ENCODE assay signal across 10 cellular contexts in the genomic region with DNA sequence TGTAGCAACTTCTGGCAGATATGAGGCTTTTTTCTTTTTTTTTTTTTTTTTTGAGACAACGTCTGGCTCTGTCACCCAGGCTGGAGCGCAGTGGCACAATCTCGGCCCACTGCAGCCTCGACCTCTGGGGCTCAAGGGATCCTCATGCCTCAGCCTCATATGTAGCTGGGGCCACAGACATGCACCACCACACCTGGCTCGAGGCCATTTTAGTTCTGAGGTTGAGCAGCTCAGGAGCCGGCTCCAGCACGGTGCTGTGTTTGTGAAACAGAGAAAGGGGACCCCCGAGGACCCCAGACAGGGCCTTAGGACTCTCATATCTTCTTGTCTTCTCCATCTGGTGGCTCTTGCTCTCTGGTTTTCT. TPM values are rescaled to one million over a fixed set of nuclear protein-coding genes. Genes with fewer than 3 reads are reported as not detected.
DNase-seq lines count a peak whose midpoint lies in the region; ATAC-seq, FAIRE-seq and TF ChIP-seq lines count a peak whose summit lies in the region.
"Had no signal": no experiment of that assay in that cellular context is flagged by ENCODE, and none has a peak within 500 bp of the region (broad histone marks: within the 10 kb centered on the region; RNA-seq: fewer than 3 reads in every experiment).

No MANE protein-coding gene starts in this region.

- H3K9me3 ChIP-seq in CD8-positive, alpha-beta T cell (ENCODE audit: low read length): no peaks in the 10 kb centered on the region
- no peaks in the 10 kb centered on the region for H3K9me3 ChIP-seq in HepG2 (ENCODE audit: low read length)
- H3K9me3 ChIP-seq: heart left ventricle had no signal

- no peak overlapping the region for H3K4me3 Mint-ChIP-seq in CD8-positive, alpha-beta T cell
- no peak overlapping the region for H3K4me3 Mint-ChIP-seq in glutamatergic neuron (ENCODE audit: unreplicated experiment)
- H3K4me3 Mint-ChIP-seq in progenitor cell of endocrine pancreas (ENCODE audit: low read depth): no peak overlapping the region

- no peaks in the 10 kb centered on the region for H3K36me3 ChIP-seq in CD8-positive, alpha-beta T cell (ENCODE audit: insufficient read depth, low read length)
- peaks cover 0 to 6% of the 10 kb centered on the region in 2 experiments; a peak in 2 of 5 replicates for H3K36me3 ChIP-seq in HepG2 (replicated peaks in 1 of 2; ENCODE audit: control insufficient read depth in 1 of 2, insufficient read depth in 2 of 2, low read length in 2 of 2)

- intact Hi-C loops in CD8-positive, alpha-beta T cell (cut with DNase I, micrococcal nuclease): loop anchor here (1.0 to 10.0 kb wide), 6 partner anchors 26 to 246 kb away; a partner anchor contains a TSS
- intact Hi-C loops in HepG2 (cut with micrococcal nuclease; ENCODE audit: unreplicated experiment): no loop called here

- H3K27ac ChIP-seq in CD8-positive, alpha-beta T cell (ENCODE audit: low read depth, low read length): peak overlapping the region; percentile 88
- H3K27ac ChIP-seq in RWPE1 (peak overlapping the region; percentile 80; the same call in 1 of the 2 replicates), HepG2 (ENCODE audit: extremely low read length, insufficient read depth, low read length) (no peak overlapping the region)
- H3K27ac ChIP-seq: brain microvascular endothelial cell had no signal

- no peak overlapping the region for H3K9ac ChIP-seq in HepG2 (ENCODE audit: insufficient read depth, low read depth, low read length)

- no peak for DNase-seq in CD8-positive, alpha-beta T cell
- DNase-seq in RWPE1 (ENCODE audit: low spot score) (no peak), glutamatergic neuron (no peak), progenitor cell of endocrine pancreas (ENCODE audit: low spot score, unreplicated experiment) (no peak), HepG2 (ENCODE audit: low spot score) (no peak)
- DNase-seq: brain microvascular endothelial cell, NCI-H2081 treated with DMSO at 0.1 percent for 48 hours had no signal

- no peak for TF ChIP-seq CTCF in CD8-positive, alpha-beta T cell (IDR thresholded peaks at IDR 0.05)
- no peak for TF ChIP-seq CTCF in RWPE1 (conservative IDR thresholded peaks at IDR 0.05; ENCODE audit: low read depth)
- no peak for TF ChIP-seq CTCF in glutamatergic neuron (IDR thresholded peaks at IDR 0.05; ENCODE audit: partially characterized antibody, unreplicated experiment)
- TF ChIP-seq CTCF in progenitor cell of endocrine pancreas (IDR thresholded peaks at IDR 0.05; ENCODE audit: unreplicated experiment): no peak
- TF ChIP-seq CTCF in HepG2 (CRISPR knock-in tag; IDR thresholded peaks at IDR 0.05): no peak

- in situ Hi-C loops in HepG2 (cut with HindIII; ENCODE audit: extremely low pct_ligation_motif_present, low pct_unique_long_range_greater_than_20kb): no loop called here

- POLR2A ChIA-PET in CD8-positive, alpha-beta T cell (lab: Charles Lee): interaction anchor here (0.6 to 3.9 kb wide), 9 partner anchors 12 to 138 kb away, joined by 3 to 52 read pairs (median 4); a partner anchor contains a TSS
- POLR2A ChIA-PET in RWPE1 (lab: Yijun Ruan, JAX; ENCODE audit: low non-redundant PET): no interaction called here
- POLR2A ChIA-PET in HepG2 (lab: Yijun Ruan, JAX): interaction anchor here (1.1 kb wide), 1 partner anchor 19 kb away, joined by 3 read pairs; a partner anchor contains a TSS

- TF ChIP-seq EP300 in HepG2 (IDR thresholded peaks at IDR 0.05; ENCODE audit: low read depth in 2 of 2, low read length in 2 of 2) (no peak), HepG2 (CRISPR knock-in tag; IDR thresholded peaks at IDR 0.05; ENCODE audit: borderline replicate concordance) (no peak)

- no peak overlapping the region for H3K4me2 ChIP-seq in HepG2 (ENCODE audit: low read depth, low read length)

- no peak for FAIRE-seq in HepG2 (lab: Jason Lieb, UNC)

- H3K4me1 Mint-ChIP-seq in CD8-positive, alpha-beta T cell (ENCODE audit: low read depth): peaks cover 49% of the 10 kb centered on the region
- H3K4me1 Mint-ChIP-seq in glutamatergic neuron (ENCODE audit: low read depth, unreplicated experiment) (peaks cover 11% of the 10 kb centered on the region), progenitor cell of endocrine pancreas (ENCODE audit: low read depth) (no peaks in the 10 kb centered on the region)

- no peak overlapping the region for H2AFZ ChIP-seq in HepG2 (ENCODE audit: low read length)

- no peaks in the 10 kb centered on the region for H3K27me3 ChIP-seq in CD8-positive, alpha-beta T cell (ENCODE audit: insufficient read depth, low read length)
- no peaks in the 10 kb centered on the region; a peak in 1 of 5 replicates for H3K27me3 ChIP-seq in HepG2 (ENCODE audit: control insufficient read depth in 1 of 2, insufficient read depth in 2 of 2, low read length in 2 of 2)
- H3K27me3 ChIP-seq: brain microvascular endothelial cell had no signal

- H3K27ac Mint-ChIP-seq in CD8-positive, alpha-beta T cell: peak overlapping the region; percentile 99
- H3K27ac Mint-ChIP-seq in glutamatergic neuron (ENCODE audit: unreplicated experiment): peak overlapping the region; percentile 91
- no peak overlapping the region for H3K27ac Mint-ChIP-seq in progenitor cell of endocrine pancreas

- H3K79me2 ChIP-seq in HepG2 (ENCODE audit: insufficient read depth, low read length): no peaks in the 10 kb centered on the region

- no peak for TF ChIP-seq POLR2A in HepG2 (IDR thresholded peaks at IDR 0.05; ENCODE audit: insufficient read depth in 1 of 2, low read depth in 2 of 2, low read length in 2 of 2)

- H4K20me1 ChIP-seq in HepG2 (ENCODE audit: insufficient read depth, low read length): no peaks in the 10 kb centered on the region

- H3K4me3 ChIP-seq in CD8-positive, alpha-beta T cell (ENCODE audit: low read depth, low read length): no peak overlapping the region
- H3K4me3 ChIP-seq in HepG2 (replicated peaks in 1 of 3; ENCODE audit: insufficient read depth in 1 of 3, low read depth in 2 of 3, low read length in 3 of 3): no peak overlapping the region

- no peaks in the 10 kb centered on the region for H3K27me3 Mint-ChIP-seq in CD8-positive, alpha-beta T cell (ENCODE audit: low read depth)
- H3K27me3 Mint-ChIP-seq in glutamatergic neuron (ENCODE audit: unreplicated experiment) (peaks cover 9% of the 10 kb centered on the region), progenitor cell of endocrine pancreas (peaks cover 10% of the 10 kb centered on the region)

- H3K36me3 Mint-ChIP-seq in CD8-positive, alpha-beta T cell: peaks cover 17% of the 10 kb centered on the region
- no peaks in the 10 kb centered on the region for H3K36me3 Mint-ChIP-seq in glutamatergic neuron (ENCODE audit: unreplicated experiment)
- H3K36me3 Mint-ChIP-seq in progenitor cell of endocrine pancreas (ENCODE audit: insufficient read depth): peaks cover 4% of the 10 kb centered on the region

- ATAC-seq in CD8-positive, alpha-beta T cell: no peak
- ATAC-seq in HG03571 (IDR thresholded peaks at IDR 0.05; ENCODE audit: unreplicated experiment) (no peak), HepG2 (no peak)
- ATAC-seq: heart left ventricle, left lobe of liver had no signal

- CTCF ChIA-PET in CD8-positive, alpha-beta T cell (lab: Charles Lee): interaction anchor here (0.8 to 5.7 kb wide), 19 partner anchors 8 to 221 kb away, joined by 3 to 57 read pairs (median 4); a partner anchor contains a TSS
- CTCF ChIA-PET in RWPE1 (lab: Yijun Ruan, JAX): no interaction called here
- CTCF ChIA-PET in HepG2 (lab: Yijun Ruan, JAX; ENCODE audit: low intra/inter-chr PET ratio, low total read pairs): no interaction called here

- no peaks in the 10 kb centered on the region for H3K9me3 Mint-ChIP-seq in CD8-positive, alpha-beta T cell
- H3K9me3 Mint-ChIP-seq in glutamatergic neuron (ENCODE audit: unreplicated experiment): peaks cover 3% of the 10 kb centered on the region
- H3K9me3 Mint-ChIP-seq in progenitor cell of endocrine pancreas (ENCODE audit: low read depth): no peaks in the 10 kb centered on the region

- WGBS in HepG2 (ENCODE audit: low lambda C conversion rate): 79% methylated on average over 8 of the region's 8 CpGs

- peaks cover 55% of the 10 kb centered on the region for H3K4me1 ChIP-seq in CD8-positive, alpha-beta T cell (ENCODE audit: insufficient read depth, low read length)
- H3K4me1 ChIP-seq in HepG2 (ENCODE audit: insufficient read depth, low read length): peaks cover 18% of the 10 kb centered on the region

- TF ChIP-seq RAD21 in HepG2 (CRISPR knock-in tag; IDR thresholded peaks at IDR 0.05): no peak

- no TSS peak for BruUV-seq in HepG2 (replicated peaks; lab: Mats Ljungman, UMichigan)

RNA-seq across cellular contexts. Expression of a gene that starts 3.4 kb away (rescaled TPM):
- 100 to 1,000 TPM; 246 to 259 TPM for total RNA-seq in CD8-positive, alpha-beta T cell
- total RNA-seq in glutamatergic neuron (ENCODE audit: unreplicated experiment): 13.1 TPM
- total RNA-seq in progenitor cell of endocrine pancreas: 0.96 and 1.1 TPM in 2 replicates
- total RNA-seq in HepG2 (2016; rRNA removed; fragmentation: Illumina TruSeq; extraction: Trizol): 0.58 and 1.5 TPM in 2 replicates
- 2.3 and 2.9 TPM in 2 replicates for total RNA-seq in HepG2 (2016; cell fraction: cytosol; rRNA removed; fragmentation: Illumina TruSeq; extraction: Trizol; ENCODE audit: low read depth)
- 0.67 and 1.4 TPM in 2 replicates for total RNA-seq in HepG2 (2016; cell fraction: insoluble cytoplasmic fraction; rRNA removed; fragmentation: Illumina TruSeq; extraction: Trizol)
- 2.2 and 2.3 TPM in 2 replicates for total RNA-seq in HepG2 (2016; cell fraction: membrane; rRNA removed; fragmentation: Illumina TruSeq; extraction: Trizol)
- 1.3 and 2.9 TPM in 2 replicates for total RNA-seq in HepG2 (2016; cell fraction: nucleus; rRNA removed; fragmentation: Illumina TruSeq; extraction: Trizol)
- polyA plus RNA-seq in HepG2 (2011; rRNA removed): 2.6 and 3.0 TPM in 2 replicates
- polyA plus RNA-seq in HepG2 (2011; cell fraction: cytosol; rRNA removed): 1.1 and 1.7 TPM in 2 replicates
- polyA plus RNA-seq in HepG2 (2011; cell fraction: nucleus; rRNA removed): 5.2 and 6.9 TPM in 2 replicates
- polyA plus RNA-seq in HepG2 (2012): 2.0 and 4.6 TPM in 2 replicates
- polyA plus RNA-seq in HepG2 (2016; cell fraction: cytosol; fragmentation: Illumina TruSeq; extraction: Trizol; ENCODE audit: low read depth): 4.2 and 4.4 TPM in 2 replicates
- 2.3 and 2.4 TPM in 2 replicates for polyA plus RNA-seq in HepG2 (2016; cell fraction: insoluble cytoplasmic fraction; fragmentation: Illumina TruSeq; extraction: Trizol; ENCODE audit: low read depth)
- 2.5 and 3.6 TPM in 2 replicates for polyA plus RNA-seq in HepG2 (2016; cell fraction: membrane; fragmentation: Illumina TruSeq; extraction: Trizol; ENCODE audit: low read depth)
- 7.4 and 8.8 TPM in 2 replicates for polyA plus RNA-seq in HepG2 (2016; cell fraction: nucleus; fragmentation: Illumina TruSeq; extraction: Trizol; ENCODE audit: insufficient read depth, low read depth)
- polyA minus RNA-seq in HepG2 (2011; rRNA and poly(A)+ RNA removed; ENCODE audit: low replicate concordance): 1.2 and 1.7 TPM in 2 replicates
- 0.79 and 2.5 TPM in 2 replicates for polyA minus RNA-seq in HepG2 (2011; cell fraction: cytosol; rRNA and poly(A)+ RNA removed)
- polyA minus RNA-seq in HepG2 (2011; cell fraction: nucleus; rRNA and poly(A)+ RNA removed): 0.90 and 1.1 TPM in 2 replicates

RNA-seq across cellular contexts. Expression of a gene that starts 16.8 kb away (rescaled TPM):
- total RNA-seq in CD8-positive, alpha-beta T cell: 1,000 to 10,000 TPM; 5,165 to 5,323 TPM
- total RNA-seq in glutamatergic neuron (ENCODE audit: unreplicated experiment) (1,648 TPM), progenitor cell of endocrine pancreas (2,665 and 2,783 TPM in 2 replicates), HepG2 (2016; rRNA removed; fragmentation: Illumina TruSeq; extraction: Trizol) (2,601 and 3,137 TPM in 2 replicates)
- 4,258 and 4,636 TPM in 2 replicates for total RNA-seq in HepG2 (2016; cell fraction: cytosol; rRNA removed; fragmentation: Illumina TruSeq; extraction: Trizol; ENCODE audit: low read depth)
- total RNA-seq in HepG2 (2016; cell fraction: insoluble cytoplasmic fraction; rRNA removed; fragmentation: Illumina TruSeq; extraction: Trizol): 2,656 and 3,295 TPM in 2 replicates
- 7,013 and 7,095 TPM in 2 replicates for total RNA-seq in HepG2 (2016; cell fraction: membrane; rRNA removed; fragmentation: Illumina TruSeq; extraction: Trizol)
- 1,096 and 1,183 TPM in 2 replicates for total RNA-seq in HepG2 (2016; cell fraction: nucleus; rRNA removed; fragmentation: Illumina TruSeq; extraction: Trizol)
- polyA plus RNA-seq in HepG2 (2011; rRNA removed): 3,407 and 3,954 TPM in 2 replicates
- 2,986 and 5,309 TPM in 2 replicates for polyA plus RNA-seq in HepG2 (2011; cell fraction: cytosol; rRNA removed)
- polyA plus RNA-seq in HepG2 (2011; cell fraction: nucleus; rRNA removed): 2,708 and 2,782 TPM in 2 replicates
- polyA plus RNA-seq in HepG2 (2012): 2,954 and 4,264 TPM in 2 replicates
- polyA plus RNA-seq in HepG2 (2016; cell fraction: cytosol; fragmentation: Illumina TruSeq; extraction: Trizol; ENCODE audit: low read depth): 5,376 and 5,987 TPM in 2 replicates
- 3,762 and 3,802 TPM in 2 replicates for polyA plus RNA-seq in HepG2 (2016; cell fraction: insoluble cytoplasmic fraction; fragmentation: Illumina TruSeq; extraction: Trizol; ENCODE audit: low read depth)
- 7,707 and 8,057 TPM in 2 replicates for polyA plus RNA-seq in HepG2 (2016; cell fraction: membrane; fragmentation: Illumina TruSeq; extraction: Trizol; ENCODE audit: low read depth)
- polyA plus RNA-seq in HepG2 (2016; cell fraction: nucleus; fragmentation: Illumina TruSeq; extraction: Trizol; ENCODE audit: insufficient read depth, low read depth): 2,294 and 2,333 TPM in 2 replicates
- 2,394 and 2,613 TPM in 2 replicates for polyA minus RNA-seq in HepG2 (2011; rRNA and poly(A)+ RNA removed; ENCODE audit: low replicate concordance)
- 898 and 937 TPM in 2 replicates for polyA minus RNA-seq in HepG2 (2011; cell fraction: cytosol; rRNA and poly(A)+ RNA removed)
- 1,540 and 1,647 TPM in 2 replicates for polyA minus RNA-seq in HepG2 (2011; cell fraction: nucleus; rRNA and poly(A)+ RNA removed)

RNA-seq across cellular contexts. Expression of a gene that starts 17.6 kb away (rescaled TPM):
- total RNA-seq in CD8-positive, alpha-beta T cell: 10 to 100 TPM; 26.1 to 30.7 TPM
- total RNA-seq in glutamatergic neuron (ENCODE audit: unreplicated experiment) (28.6 TPM), progenitor cell of endocrine pancreas (44.2 and 46.0 TPM in 2 replicates), HepG2 (2016; rRNA removed; fragmentation: Illumina TruSeq; extraction: Trizol) (29.6 and 34.9 TPM in 2 replicates)
- total RNA-seq in HepG2 (2016; cell fraction: cytosol; rRNA removed; fragmentation: Illumina TruSeq; extraction: Trizol; ENCODE audit: low read depth): 2.5 and 3.4 TPM in 2 replicates
- total RNA-seq in HepG2 (2016; cell fraction: insoluble cytoplasmic fraction; rRNA removed; fragmentation: Illumina TruSeq; extraction: Trizol): 27.6 and 38.2 TPM in 2 replicates
- total RNA-seq in HepG2 (2016; cell fraction: membrane; rRNA removed; fragmentation: Illumina TruSeq; extraction: Trizol): 6.3 and 7.8 TPM in 2 replicates
- 15.0 and 23.1 TPM in 2 replicates for total RNA-seq in HepG2 (2016; cell fraction: nucleus; rRNA removed; fragmentation: Illumina TruSeq; extraction: Trizol)
- 8.4 and 9.2 TPM in 2 replicates for polyA plus RNA-seq in HepG2 (2011; rRNA removed)
- polyA plus RNA-seq in HepG2 (2011; cell fraction: cytosol; rRNA removed): 6.8 and 16.2 TPM in 2 replicates
- 31.7 and 40.0 TPM in 2 replicates for polyA plus RNA-seq in HepG2 (2011; cell fraction: nucleus; rRNA removed)
- polyA plus RNA-seq in HepG2 (2012): 7.6 and 9.2 TPM in 2 replicates
- 1.7 and 2.8 TPM in 2 replicates for polyA plus RNA-seq in HepG2 (2016; cell fraction: cytosol; fragmentation: Illumina TruSeq; extraction: Trizol; ENCODE audit: low read depth)
- polyA plus RNA-seq in HepG2 (2016; cell fraction: insoluble cytoplasmic fraction; fragmentation: Illumina TruSeq; extraction: Trizol; ENCODE audit: low read depth): 25.4 and 29.9 TPM in 2 replicates
- polyA plus RNA-seq in HepG2 (2016; cell fraction: membrane; fragmentation: Illumina TruSeq; extraction: Trizol; ENCODE audit: low read depth): 3.2 and 4.3 TPM in 2 replicates
- polyA plus RNA-seq in HepG2 (2016; cell fraction: nucleus; fragmentation: Illumina TruSeq; extraction: Trizol; ENCODE audit: insufficient read depth, low read depth): 40.8 and 41.9 TPM in 2 replicates
- polyA minus RNA-seq in HepG2 (2011; rRNA and poly(A)+ RNA removed; ENCODE audit: low replicate concordance): 16.3 and 53.3 TPM in 2 replicates
- 13.7 and 17.8 TPM in 2 replicates for polyA minus RNA-seq in HepG2 (2011; cell fraction: cytosol; rRNA and poly(A)+ RNA removed)
- polyA minus RNA-seq in HepG2 (2011; cell fraction: nucleus; rRNA and poly(A)+ RNA removed): 3.6 and 4.4 TPM in 2 replicates

RNA-seq across cellular contexts. Expression of a gene that starts 19.0 kb away (rescaled TPM):
- total RNA-seq in CD8-positive, alpha-beta T cell: 100 to 1,000 TPM; 113 to 119 TPM
- 104 TPM for total RNA-seq in glutamatergic neuron (ENCODE audit: unreplicated experiment)
- total RNA-seq in progenitor cell of endocrine pancreas: 125 TPM in 2 replicates
- 94.9 and 110 TPM in 2 replicates for total RNA-seq in HepG2 (2016; rRNA removed; fragmentation: Illumina TruSeq; extraction: Trizol)
- total RNA-seq in HepG2 (2016; cell fraction: cytosol; rRNA removed; fragmentation: Illumina TruSeq; extraction: Trizol; ENCODE audit: low read depth): 60.4 and 74.8 TPM in 2 replicates
- 105 and 114 TPM in 2 replicates for total RNA-seq in HepG2 (2016; cell fraction: insoluble cytoplasmic fraction; rRNA removed; fragmentation: Illumina TruSeq; extraction: Trizol)
- 77.7 and 93.8 TPM in 2 replicates for total RNA-seq in HepG2 (2016; cell fraction: membrane; rRNA removed; fragmentation: Illumina TruSeq; extraction: Trizol)
- 75.2 and 89.0 TPM in 2 replicates for total RNA-seq in HepG2 (2016; cell fraction: nucleus; rRNA removed; fragmentation: Illumina TruSeq; extraction: Trizol)
- polyA plus RNA-seq in HepG2 (2011; rRNA removed): 126 and 137 TPM in 2 replicates
- 117 and 150 TPM in 2 replicates for polyA plus RNA-seq in HepG2 (2011; cell fraction: cytosol; rRNA removed)
- 281 and 313 TPM in 2 replicates for polyA plus RNA-seq in HepG2 (2011; cell fraction: nucleus; rRNA removed)
- 108 and 121 TPM in 2 replicates for polyA plus RNA-seq in HepG2 (2012)
- 33.5 and 45.1 TPM in 2 replicates for polyA plus RNA-seq in HepG2 (2016; cell fraction: cytosol; fragmentation: Illumina TruSeq; extraction: Trizol; ENCODE audit: low read depth)
- polyA plus RNA-seq in HepG2 (2016; cell fraction: insoluble cytoplasmic fraction; fragmentation: Illumina TruSeq; extraction: Trizol; ENCODE audit: low read depth): 86.6 and 90.0 TPM in 2 replicates
- polyA plus RNA-seq in HepG2 (2016; cell fraction: membrane; fragmentation: Illumina TruSeq; extraction: Trizol; ENCODE audit: low read depth): 42.8 and 56.0 TPM in 2 replicates
- polyA plus RNA-seq in HepG2 (2016; cell fraction: nucleus; fragmentation: Illumina TruSeq; extraction: Trizol; ENCODE audit: insufficient read depth, low read depth): 175 and 195 TPM in 2 replicates
- 83.0 and 106 TPM in 2 replicates for polyA minus RNA-seq in HepG2 (2011; rRNA and poly(A)+ RNA removed; ENCODE audit: low replicate concordance)
- polyA minus RNA-seq in HepG2 (2011; cell fraction: cytosol; rRNA and poly(A)+ RNA removed): 40.9 and 42.6 TPM in 2 replicates
- polyA minus RNA-seq in HepG2 (2011; cell fraction: nucleus; rRNA and poly(A)+ RNA removed): 50.9 and 63.0 TPM in 2 replicates

RNA-seq across cellular contexts. Expression of a gene that starts 25.6 kb away (rescaled TPM):
- total RNA-seq in CD8-positive, alpha-beta T cell: 1,000 to 10,000 TPM; 3,746 to 3,873 TPM
- total RNA-seq in glutamatergic neuron (ENCODE audit: unreplicated experiment) (1,862 TPM), progenitor cell of endocrine pancreas (2,272 and 2,377 TPM in 2 replicates), HepG2 (2016; rRNA removed; fragmentation: Illumina TruSeq; extraction: Trizol) (2,345 and 2,734 TPM in 2 replicates)
- 3,922 and 3,962 TPM in 2 replicates for total RNA-seq in HepG2 (2016; cell fraction: cytosol; rRNA removed; fragmentation: Illumina TruSeq; extraction: Trizol; ENCODE audit: low read depth)
- total RNA-seq in HepG2 (2016; cell fraction: insoluble cytoplasmic fraction; rRNA removed; fragmentation: Illumina TruSeq; extraction: Trizol): 2,320 and 2,893 TPM in 2 replicates
- total RNA-seq in HepG2 (2016; cell fraction: membrane; rRNA removed; fragmentation: Illumina TruSeq; extraction: Trizol): 5,292 and 5,634 TPM in 2 replicates
- total RNA-seq in HepG2 (2016; cell fraction: nucleus; rRNA removed; fragmentation: Illumina TruSeq; extraction: Trizol): 817 and 896 TPM in 2 replicates
- 2,839 and 2,896 TPM in 2 replicates for polyA plus RNA-seq in HepG2 (2011; rRNA removed)
- 6,087 and 6,094 TPM in 2 replicates for polyA plus RNA-seq in HepG2 (2011; cell fraction: cytosol; rRNA removed)
- 1,822 and 1,919 TPM in 2 replicates for polyA plus RNA-seq in HepG2 (2011; cell fraction: nucleus; rRNA removed)
- 3,444 and 3,595 TPM in 2 replicates for polyA plus RNA-seq in HepG2 (2012)
- polyA plus RNA-seq in HepG2 (2016; cell fraction: cytosol; fragmentation: Illumina TruSeq; extraction: Trizol; ENCODE audit: low read depth): 4,821 and 5,462 TPM in 2 replicates
- 3,269 and 3,282 TPM in 2 replicates for polyA plus RNA-seq in HepG2 (2016; cell fraction: insoluble cytoplasmic fraction; fragmentation: Illumina TruSeq; extraction: Trizol; ENCODE audit: low read depth)
- polyA plus RNA-seq in HepG2 (2016; cell fraction: membrane; fragmentation: Illumina TruSeq; extraction: Trizol; ENCODE audit: low read depth): 6,240 and 6,461 TPM in 2 replicates
- polyA plus RNA-seq in HepG2 (2016; cell fraction: nucleus; fragmentation: Illumina TruSeq; extraction: Trizol; ENCODE audit: insufficient read depth, low read depth): 1,822 and 1,918 TPM in 2 replicates
- 1,415 and 1,765 TPM in 2 replicates for polyA minus RNA-seq in HepG2 (2011; rRNA and poly(A)+ RNA removed; ENCODE audit: low replicate concordance)
- 470 and 550 TPM in 2 replicates for polyA minus RNA-seq in HepG2 (2011; cell fraction: cytosol; rRNA and poly(A)+ RNA removed)
- 202 and 266 TPM in 2 replicates for polyA minus RNA-seq in HepG2 (2011; cell fraction: nucleus; rRNA and poly(A)+ RNA removed)

Comparison
In these comparisons a context has a peak if more than half of its experiments do, and no peak if none do; other contexts are left out.
1. RNA of a gene that starts 3.4 kb away (total RNA-seq): 246 to 259 TPM in CD8-positive, alpha-beta T cell; 13.1 TPM in glutamatergic neuron (single experiment), 0.58 to 2.9 TPM in HepG2 and 0.96 to 1.1 TPM in progenitor cell of endocrine pancreas; every median in the first group is over 10 times any median in the second.